In the genomic region with DNA sequence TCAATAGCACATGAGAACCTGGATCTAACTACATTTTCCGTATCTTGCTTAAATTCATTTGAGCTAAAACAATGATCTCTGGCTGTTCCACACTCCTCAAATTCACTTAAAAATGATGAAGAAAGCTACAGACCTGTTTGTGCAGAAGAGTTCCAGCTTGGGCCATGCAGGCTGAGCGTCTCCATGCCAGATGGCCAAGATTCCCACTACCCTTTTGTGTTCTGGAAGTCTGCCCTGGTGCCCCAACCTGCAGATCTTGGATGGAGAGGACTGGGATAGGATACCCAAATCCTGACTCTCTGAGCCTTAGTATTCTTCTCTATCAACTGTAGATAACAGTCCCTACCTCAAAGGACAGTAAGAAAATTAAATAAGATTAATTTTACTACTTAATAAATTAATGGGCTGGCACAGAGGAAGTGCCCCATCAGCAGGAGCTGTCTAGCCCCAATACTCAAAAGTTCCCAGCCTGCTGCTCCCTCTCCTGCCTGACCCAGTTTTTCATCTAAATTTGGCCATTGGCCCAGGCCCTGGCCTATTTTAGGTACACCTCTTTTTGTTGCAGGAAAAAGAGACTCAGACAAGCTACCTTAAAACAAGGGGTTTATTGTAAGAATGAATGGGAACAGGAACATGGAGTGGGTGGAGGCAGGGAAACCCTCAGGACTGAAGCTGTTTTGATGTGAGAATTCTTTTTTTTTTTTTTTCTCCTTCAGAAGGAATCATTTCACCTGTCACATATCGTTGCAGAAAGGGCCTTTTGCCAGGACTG, we compare ENCODE assay signal across 16 cellular contexts.
A peak's percentile ranks its signal among the peaks of the same experiment; 100 is the strongest.
DNase-seq lines count a peak whose midpoint lies in the region; ATAC-seq and TF ChIP-seq lines count a peak whose summit lies in the region.
"Had no signal": no experiment of that assay in that cellular context is flagged by ENCODE, and none has a peak within 500 bp of the region (broad histone marks: within the 10 kb centered on the region; RNA-seq: fewer than 3 reads in every experiment).

No MANE protein-coding gene starts in this region.

- H3K36me3 Mint-ChIP-seq in activated T-cell treated with anti-CD3 and anti-CD28 coated beads, Interleukin-2, amount 50 U/mL, for 72 hours (ENCODE audit: insufficient read depth in 2 of 2), result peaks cover 0 to 32% of the 10 kb centered on the region in 2 donors
- peaks cover 45 to 68% of the 10 kb centered on the region in 2 donors for H3K36me3 Mint-ChIP-seq in CD4-positive, alpha-beta memory T cell

- peaks cover 44% of the 10 kb centered on the region for H3K4me1 Mint-ChIP-seq in activated T-cell treated with anti-CD3 and anti-CD28 coated beads, Interleukin-2, amount 50 U/mL, for 72 hours (ENCODE audit: low read depth)
- no peaks in the 10 kb centered on the region for H3K4me1 Mint-ChIP-seq in CD4-positive, alpha-beta memory T cell

- POLR2A ChIA-PET in CD4-positive, alpha-beta memory T cell (lab: Charles Lee; ENCODE audit: partially characterized antibody), result no interaction called here

- no peak for TF ChIP-seq CTCF in heart right ventricle (IDR thresholded peaks at IDR 0.05)

- H3K36me3 ChIP-seq in heart right ventricle (peaks cover 0 to 54% (median 7%) of the 10 kb centered on the region in 9 donors), skeletal muscle tissue (ENCODE audit: control insufficient read depth in 3 of 3, insufficient read depth in 3 of 3, low read length in 3 of 3) (peaks cover 0 to 3% (median 2%) of the 10 kb centered on the region in 3 donors)
- peaks cover 3% of the 10 kb centered on the region for H3K36me3 ChIP-seq in CD4-positive, alpha-beta memory T cell (ENCODE audit: insufficient read depth, low read length)

- H3K27ac ChIP-seq in heart right ventricle (peak overlapping the region in 1 of 10 donors; percentile 36), skeletal muscle tissue (ENCODE audit: low read depth, low read length) (no peak overlapping the region)
- no peak overlapping the region for H3K27ac ChIP-seq in CD4-positive, alpha-beta memory T cell (ENCODE audit: low read depth, low read length)
- H3K27ac ChIP-seq: hepatocyte, RWPE1 had no signal

- ATAC-seq in activated T-cell treated with anti-CD3 and anti-CD28 coated beads, Interleukin-2, amount 50 U/mL, for 72 hours (replicated peaks in 1 of 2), result no peak
- peak in 6 of 8 donors; percentile 29 to 83 (median 69) for ATAC-seq in heart right ventricle
- no peak for ATAC-seq in GM21515 (IDR thresholded peaks at IDR 0.05; ENCODE audit: unreplicated experiment)
- ATAC-seq in GM21447 (IDR thresholded peaks at IDR 0.05; ENCODE audit: unreplicated experiment), result no peak

- peak overlapping the region in 2 of 3 donors; percentile 14 to 44 for H3K9ac ChIP-seq in skeletal muscle tissue (ENCODE audit: low read depth in 1 of 3, low read length in 3 of 3)

- H3K27ac Mint-ChIP-seq in activated T-cell treated with anti-CD3 and anti-CD28 coated beads, Interleukin-2, amount 50 U/mL, for 72 hours, result peak overlapping the region; percentile 40
- H3K27ac Mint-ChIP-seq in CD4-positive, alpha-beta memory T cell, result peak overlapping the region in 1 of 7 donors; percentile 37

- 47 to 53% methylated on average over 3 of the region's 3 CpGs for WGBS in heart right ventricle, 2 donors

- peaks cover 0 to 27% (median 13%) of the 10 kb centered on the region in 9 donors for H3K4me1 ChIP-seq in heart right ventricle
- H3K4me1 ChIP-seq in skeletal muscle tissue (ENCODE audit: control insufficient read depth in 3 of 3, insufficient read depth in 3 of 3, low read length in 3 of 3), result peaks cover 18 to 32% (median 29%) of the 10 kb centered on the region in 3 donors
- H3K4me1 ChIP-seq in CD4-positive, alpha-beta memory T cell (ENCODE audit: insufficient read depth, low read length), result no peaks in the 10 kb centered on the region

- no peak overlapping the region for H3K4me3 Mint-ChIP-seq in activated T-cell treated with anti-CD3 and anti-CD28 coated beads, Interleukin-2, amount 50 U/mL, for 72 hours
- no peak overlapping the region for H3K4me3 Mint-ChIP-seq in CD4-positive, alpha-beta memory T cell

- no peak for DNase-seq in activated T-cell treated with anti-CD3 and anti-CD28 coated beads, Interleukin-2, amount 50 U/mL, for 72 hours
- DNase-seq in activated T-cell treated with anti-CD3 and anti-CD28 coated beads for 4 hours, result no peak
- DNase-seq in SW480 (ENCODE audit: low spot score), result peak; percentile 13
- DNase-seq in heart right ventricle, result peak in 1 of 2 donors; percentile 50
- DNase-seq in CD4-positive, alpha-beta memory T cell, result no peak
- DNase-seq: activated CD4-positive, alpha-beta T cell treated with anti-CD3 and anti-CD28 coated beads, Interleukin-2, amount 50 U/mL, for 4 hours; activated gamma-delta T cell treated with Interleukin-2 at 50 U/mL for 16 hours; central memory CD4-positive, alpha-beta T cell; MV-4-11; stimulated activated CD4-positive, alpha-beta T cell treated with anti-CD3 and anti-CD28 coated beads, Interleukin-2, amount 100 ng/mL, for 24 hours; T1000 had no signal

- intact Hi-C loops in heart right ventricle (cut with DNase I), result no loop called here
- intact Hi-C loops in CD4-positive, alpha-beta memory T cell (cut with micrococcal nuclease), result no loop called here

- H3K9me3 ChIP-seq in heart right ventricle (peaks cover 0 to 4% (median 0%) of the 10 kb centered on the region in 11 donors), skeletal muscle tissue (ENCODE audit: control insufficient read depth in 3 of 3, low read length in 3 of 3) (no peaks in the 10 kb centered on the region)
- H3K9me3 ChIP-seq in CD4-positive, alpha-beta memory T cell (ENCODE audit: control insufficient read depth in 1 of 2, low read length in 2 of 2), result no peaks in the 10 kb centered on the region

- H3K27me3 Mint-ChIP-seq in activated T-cell treated with anti-CD3 and anti-CD28 coated beads, Interleukin-2, amount 50 U/mL, for 72 hours (ENCODE audit: low read depth), result no peaks in the 10 kb centered on the region
- no peaks in the 10 kb centered on the region for H3K27me3 Mint-ChIP-seq in CD4-positive, alpha-beta memory T cell

- no peak overlapping the region for H3K4me3 ChIP-seq in heart right ventricle
- H3K4me3 ChIP-seq in skeletal muscle tissue (ENCODE audit: low read length in 3 of 3), result peak overlapping the region in 1 of 3 donors; percentile 16
- H3K4me3 ChIP-seq in CD4-positive, alpha-beta memory T cell (ENCODE audit: low read length in 2 of 2), result no peak overlapping the region
- H3K4me3 ChIP-seq: hepatocyte had no signal

- CTCF ChIA-PET in CD4-positive, alpha-beta memory T cell (lab: Charles Lee; ENCODE audit: partially characterized antibody), result no interaction called here

- H3K27me3 ChIP-seq in heart right ventricle (no peaks in the 10 kb centered on the region), skeletal muscle tissue (ENCODE audit: control insufficient read depth in 3 of 3, insufficient read depth in 3 of 3, low read length in 3 of 3) (no peaks in the 10 kb centered on the region)
- H3K27me3 ChIP-seq in CD4-positive, alpha-beta memory T cell (ENCODE audit: insufficient read depth, low read length), result no peaks in the 10 kb centered on the region
- H3K27me3 ChIP-seq: hepatocyte had no signal

- H3K9me3 Mint-ChIP-seq in activated T-cell treated with anti-CD3 and anti-CD28 coated beads, Interleukin-2, amount 50 U/mL, for 72 hours, result no peaks in the 10 kb centered on the region
- H3K9me3 Mint-ChIP-seq in CD4-positive, alpha-beta memory T cell, result no peaks in the 10 kb centered on the region

Comparison
In these comparisons a context has a peak if more than half of its experiments do, and no peak if none do; other contexts are left out.
1. ATAC-seq: peak in heart right ventricle (6 of 8); none in activated T-cell treated with anti-CD3 and anti-CD28 coated beads, Interleukin-2, amount 50 U/mL, for 72 hours (0 of 2), GM21515 (single experiment) and GM21447 (single experiment).